In genomic region chr12:75183967-75184366, GRCh38 we compare ENCODE assay signal across 38 cellular contexts. TPM values are rescaled to one million over a fixed set of nuclear protein-coding genes. Genes with fewer than 3 reads are reported as not detected.
"Had no signal": no experiment of that assay in that cellular context is flagged by ENCODE, and none has a peak within 500 bp of the region (broad histone marks: within the 10 kb centered on the region; RNA-seq: fewer than 3 reads in every experiment).

No MANE protein-coding gene starts in this region.

- H3K27me3 Mint-ChIP-seq: activated B cell treated with CpG ODN at 0.5 μM for 24 hours; activated CD4-positive, alpha-beta memory T cell treated with anti-CD3 and anti-CD28 coated beads for 36 hours; activated CD4-positive, alpha-beta T cell treated with anti-CD3 and anti-CD28 coated beads, Interleukin-2, amount 10 ng/mL, durations not matched to agents 24 days and 14 days had no signal

- H3K27ac Mint-ChIP-seq: activated B cell treated with CpG ODN at 0.5 μM for 24 hours; activated CD4-positive, alpha-beta memory T cell treated with anti-CD3 and anti-CD28 coated beads for 36 hours; activated CD4-positive, alpha-beta T cell treated with anti-CD3 and anti-CD28 coated beads, Interleukin-2, amount 10 ng/mL, durations not matched to agents 24 days and 14 days; activated CD8-positive, alpha-beta T cell treated with anti-CD3 and anti-CD28 coated beads for 36 hours; activated naive CD4-positive, alpha-beta T cell treated with anti-CD3 and anti-CD28 coated beads for 36 hours; activated naive CD4-positive, alpha-beta T cell treated with anti-CD3 and anti-CD28 coated beads, Interleukin-2, amount 50 U/mL, for 72 hours; activated naive CD8-positive, alpha-beta T cell treated with anti-CD3 and anti-CD28 coated beads for 36 hours; activated T-cell treated with anti-CD3 and anti-CD28 coated beads, Interleukin-2, amount 50 U/mL, for 72 hours; activated T-helper 1 cell treated with anti-CD3 and anti-CD28 coated beads, Interleukin-12 subunit alpha, Interleukin-12 subunit beta, Interleukin-2, Interleukin-4 antibody, amounts not matched to agents 30 ng/mL and 10 ng/mL and 1 ng/mL, durations not matched to agents 14 hours and 24 hours and 36 hours; activated T-helper 17 cell treated with anti-CD3 and anti-CD28 coated beads, Interleukin-2, amount 50 U/mL, for 72 hours; T-helper 1 cell treated with Interleukin-12 subunit alpha and Interleukin-12 subunit beta and Interleukin-4 antibody, amounts not matched to agents 30 μg/mL and 1 μg/mL, for 36 hours; T-helper 2 cell treated with Interferon-gamma antibody and Interleukin-4, amounts not matched to agents 5 μg/mL and 100 μg/mL, for 36 hours had no signal

- H3K27ac ChIP-seq: adrenal gland, body of pancreas, brain microvascular endothelial cell, breast epithelium, VCaP had no signal

- H3K9me3 Mint-ChIP-seq: activated B cell treated with CpG ODN at 0.5 μM for 24 hours; activated CD4-positive, alpha-beta memory T cell treated with anti-CD3 and anti-CD28 coated beads for 36 hours; activated CD4-positive, alpha-beta T cell treated with anti-CD3 and anti-CD28 coated beads, Interleukin-2, amount 10 ng/mL, durations not matched to agents 24 days and 14 days; activated CD8-positive, alpha-beta T cell treated with anti-CD3 and anti-CD28 coated beads for 36 hours; activated naive CD4-positive, alpha-beta T cell treated with anti-CD3 and anti-CD28 coated beads for 36 hours; activated naive CD4-positive, alpha-beta T cell treated with anti-CD3 and anti-CD28 coated beads, Interleukin-2, amount 50 U/mL, for 72 hours; activated naive CD8-positive, alpha-beta T cell treated with anti-CD3 and anti-CD28 coated beads for 36 hours; activated T-cell treated with anti-CD3 and anti-CD28 coated beads, Interleukin-2, amount 50 U/mL, for 4 hours; activated T-cell treated with anti-CD3 and anti-CD28 coated beads, Interleukin-2, amount 50 U/mL, for 72 hours; activated T-helper 1 cell treated with anti-CD3 and anti-CD28 coated beads, Interleukin-12 subunit alpha, Interleukin-12 subunit beta, Interleukin-2, Interleukin-4 antibody, amounts not matched to agents 30 ng/mL and 10 ng/mL and 1 ng/mL, durations not matched to agents 14 hours and 24 hours and 36 hours; activated T-helper 17 cell treated with anti-CD3 and anti-CD28 coated beads, Interleukin-2, amount 50 U/mL, for 72 hours; T-helper 1 cell treated with Interleukin-12 subunit alpha and Interleukin-12 subunit beta and Interleukin-4 antibody, amounts not matched to agents 30 μg/mL and 1 μg/mL, for 36 hours; T-helper 2 cell treated with Interferon-gamma antibody and Interleukin-4, amounts not matched to agents 5 μg/mL and 100 μg/mL, for 36 hours had no signal

- H3K4me1 Mint-ChIP-seq: activated B cell treated with CpG ODN at 0.5 μM for 24 hours; activated CD4-positive, alpha-beta T cell treated with anti-CD3 and anti-CD28 coated beads, Interleukin-2, amount 10 ng/mL, durations not matched to agents 24 days and 14 days; activated naive CD8-positive, alpha-beta T cell treated with anti-CD3 and anti-CD28 coated beads for 36 hours; activated T-helper 17 cell treated with anti-CD3 and anti-CD28 coated beads, Interleukin-2, amount 50 U/mL, for 72 hours had no signal

- H3K27me3 ChIP-seq: adrenal gland, body of pancreas, brain microvascular endothelial cell, breast epithelium had no signal

- ATAC-seq: activated CD8-positive, alpha-beta T cell treated with anti-CD3 and anti-CD28 coated beads for 36 hours; activated naive CD4-positive, alpha-beta T cell treated with anti-CD3 and anti-CD28 coated beads, Interleukin-2, amount 50 U/mL, for 72 hours; activated T-cell treated with anti-CD3 and anti-CD28 coated beads, Interleukin-2, amount 50 U/mL, for 4 hours; activated T-cell treated with anti-CD3 and anti-CD28 coated beads, Interleukin-2, amount 50 U/mL, for 72 hours; activated T-helper 17 cell treated with anti-CD3 and anti-CD28 coated beads, Interleukin-2, amount 50 U/mL, for 72 hours; body of pancreas had no signal

- H3K4me3 Mint-ChIP-seq: activated B cell treated with CpG ODN at 0.5 μM for 24 hours; activated CD4-positive, alpha-beta memory T cell treated with anti-CD3 and anti-CD28 coated beads for 36 hours; activated CD4-positive, alpha-beta T cell treated with anti-CD3 and anti-CD28 coated beads, Interleukin-2, amount 10 ng/mL, durations not matched to agents 24 days and 14 days; activated CD8-positive, alpha-beta T cell treated with anti-CD3 and anti-CD28 coated beads for 36 hours; activated naive CD4-positive, alpha-beta T cell treated with anti-CD3 and anti-CD28 coated beads for 36 hours; activated naive CD8-positive, alpha-beta T cell treated with anti-CD3 and anti-CD28 coated beads for 36 hours; activated T-cell treated with anti-CD3 and anti-CD28 coated beads, Interleukin-2, amount 50 U/mL, for 4 hours; activated T-cell treated with anti-CD3 and anti-CD28 coated beads, Interleukin-2, amount 50 U/mL, for 72 hours; activated T-helper 1 cell treated with anti-CD3 and anti-CD28 coated beads, Interleukin-12 subunit alpha, Interleukin-12 subunit beta, Interleukin-2, Interleukin-4 antibody, amounts not matched to agents 30 ng/mL and 10 ng/mL and 1 ng/mL, durations not matched to agents 14 hours and 24 hours and 36 hours; activated T-helper 17 cell treated with anti-CD3 and anti-CD28 coated beads, Interleukin-2, amount 50 U/mL, for 72 hours; T-helper 1 cell treated with Interleukin-12 subunit alpha and Interleukin-12 subunit beta and Interleukin-4 antibody, amounts not matched to agents 30 μg/mL and 1 μg/mL, for 36 hours; T-helper 2 cell treated with Interferon-gamma antibody and Interleukin-4, amounts not matched to agents 5 μg/mL and 100 μg/mL, for 36 hours had no signal

- H3K36me3 ChIP-seq: adrenal gland, brain microvascular endothelial cell, breast epithelium had no signal

- DNase-seq: activated B cell treated with CpG ODN at 0.5 μM for 24 hours; activated CD4-positive, alpha-beta memory T cell treated with anti-CD3 and anti-CD28 coated beads for 36 hours; activated CD4-positive, alpha-beta T cell treated with anti-CD3 and anti-CD28 coated beads for 4 hours; activated CD4-positive, alpha-beta T cell treated with anti-CD3 and anti-CD28 coated beads, Interleukin-2, amount 10 ng/mL, durations not matched to agents 24 days and 14 days; activated CD4-positive, alpha-beta T cell treated with anti-CD3 and anti-CD28 coated beads, Interleukin-2, amount 50 U/mL, for 1 hour; activated CD4-positive, alpha-beta T cell treated with anti-CD3 and anti-CD28 coated beads, Interleukin-2, amount 50 U/mL, for 4 hours; activated CD4-positive, CD25-positive, alpha-beta regulatory T cell treated with anti-CD3 and anti-CD28 coated beads, Interleukin-2, amount 50 U/mL, for 72 hours; activated CD8-positive, alpha-beta memory T cell treated with anti-CD3 and anti-CD28 coated beads, Interleukin-2, amount 50 U/mL, for 4 hours; activated CD8-positive, alpha-beta T cell treated with anti-CD3 and anti-CD28 coated beads for 36 hours; activated effector memory CD4-positive, alpha-beta T cell treated with anti-CD3 and anti-CD28 coated beads, Interleukin-2, amount 50 U/mL, for 16 hours; activated gamma-delta T cell treated with Interleukin-2 at 50 U/mL for 16 hours; activated naive CD4-positive, alpha-beta T cell; activated naive CD4-positive, alpha-beta T cell treated with anti-CD3 and anti-CD28 coated beads for 36 hours; activated naive CD4-positive, alpha-beta T cell treated with anti-CD3 and anti-CD28 coated beads, Interleukin-2, amount 50 U/mL, for 16 hours; activated naive CD8-positive, alpha-beta T cell treated with anti-CD3 and anti-CD28 coated beads for 36 hours; activated T-cell treated with anti-CD3 and anti-CD28 coated beads for 4 hours; activated T-cell treated with anti-CD3 and anti-CD28 coated beads, Interleukin-2, amount 50 U/mL, for 1 hour; activated T-cell treated with anti-CD3 and anti-CD28 coated beads, Interleukin-2, amount 50 U/mL, for 4 hours; activated T-cell treated with anti-CD3 and anti-CD28 coated beads, Interleukin-2, amount 50 U/mL, for 72 hours; adrenal gland; amniotic stem cell; aorta; body of pancreas; brain microvascular endothelial cell; central memory CD4-positive, alpha-beta T cell; T-helper 2 cell; T-helper 9 cell had no signal

- FAIRE-seq: astrocyte, TTC549 had no signal

- H3K36me3 Mint-ChIP-seq: activated CD4-positive, alpha-beta memory T cell treated with anti-CD3 and anti-CD28 coated beads for 36 hours; activated naive CD4-positive, alpha-beta T cell treated with anti-CD3 and anti-CD28 coated beads, Interleukin-2, amount 50 U/mL, for 72 hours; activated naive CD8-positive, alpha-beta T cell treated with anti-CD3 and anti-CD28 coated beads for 36 hours had no signal

- H3K4me3 ChIP-seq: adrenal gland, body of pancreas, breast epithelium had no signal

- H3K9me3 ChIP-seq: adrenal gland, body of pancreas, breast epithelium had no signal

- H3K4me1 ChIP-seq: adrenal gland, body of pancreas, breast epithelium had no signal

RNA-seq across cellular contexts. Expression of gene KCNC2, which starts 25.7 kb away (rescaled TPM):
- total RNA-seq: activated B cell treated with CpG ODN at 0.5 μM for 24 hours; activated CD4-positive, alpha-beta memory T cell treated with anti-CD3 and anti-CD28 coated beads for 36 hours; activated CD4-positive, alpha-beta T cell treated with anti-CD3 and anti-CD28 coated beads, Interleukin-2, amount 10 ng/mL, durations not matched to agents 24 days and 14 days; activated CD8-positive, alpha-beta memory T cell treated with anti-CD3 and anti-CD28 coated beads for 36 hours; activated CD8-positive, alpha-beta T cell treated with anti-CD3 and anti-CD28 coated beads for 36 hours; activated naive CD4-positive, alpha-beta T cell treated with anti-CD3 and anti-CD28 coated beads for 36 hours; activated naive CD4-positive, alpha-beta T cell treated with anti-CD3 and anti-CD28 coated beads, Interleukin-2, amount 50 U/mL, for 72 hours; activated naive CD8-positive, alpha-beta T cell treated with anti-CD3 and anti-CD28 coated beads for 36 hours; activated T-cell treated with anti-CD3 and anti-CD28 coated beads, Interleukin-2, amount 50 U/mL, for 4 hours; activated T-cell treated with anti-CD3 and anti-CD28 coated beads, Interleukin-2, amount 50 U/mL, for 72 hours; activated T-helper 1 cell treated with anti-CD3 and anti-CD28 coated beads, Interleukin-12 subunit alpha, Interleukin-12 subunit beta, Interleukin-2, Interleukin-4 antibody, amounts not matched to agents 30 ng/mL and 10 ng/mL and 1 ng/mL, durations not matched to agents 14 hours and 24 hours and 36 hours; activated T-helper 17 cell treated with anti-CD3 and anti-CD28 coated beads, Interleukin-2, amount 50 U/mL, for 72 hours; adrenal gland; aorta; astrocyte; cardiac septum had no signal
- polyA plus RNA-seq: adrenal gland, aorta had no signal
